In the genomic region with DNA sequence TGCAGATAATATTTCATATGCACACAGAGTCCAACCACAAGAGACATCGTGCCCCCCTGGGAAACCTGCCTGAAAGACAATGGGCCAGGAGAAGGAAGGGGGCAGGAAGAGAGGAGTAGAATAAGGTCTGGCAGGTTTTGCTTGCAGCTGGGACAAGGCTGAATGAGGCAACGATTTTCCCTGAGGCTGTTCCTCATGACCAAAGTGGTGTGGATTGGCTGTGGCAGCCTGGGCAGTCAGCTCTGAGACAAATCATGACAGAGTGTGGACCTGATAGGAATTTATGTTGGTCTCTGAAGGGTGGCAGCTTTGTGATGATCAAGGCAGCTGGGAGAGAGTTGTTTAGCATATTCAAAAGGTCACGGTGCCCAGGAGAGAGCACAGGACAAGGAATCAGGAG, we compare ENCODE assay signal across 9 cellular contexts.
"Had no signal": no experiment of that assay in that cellular context is flagged by ENCODE, and none has a peak within 500 bp of the region (broad histone marks: within the 10 kb centered on the region; RNA-seq: fewer than 3 reads in every experiment).

No MANE protein-coding gene starts in this region.

- H3K4me3 Mint-ChIP-seq: HFFc6 had no signal

- H3K4me2 ChIP-seq: KMS-11 had no signal

- DNase-seq: GM23248, HFFc6, Karpas-422, KBM-7 had no signal

- H3K27ac Mint-ChIP-seq: HFFc6, IgD-negative memory B cell had no signal

- H3K36me3 Mint-ChIP-seq: IgD-negative memory B cell had no signal

- H3K4me3 ChIP-seq: GM23248, HAP-1 had no signal

- H3K27ac ChIP-seq: GM23248, KMS-11 had no signal

- ATAC-seq: HCT116, HepG2 had no signal

- H3K36me3 ChIP-seq: HAP-1 had no signal

- H3K4me1 ChIP-seq: HAP-1 had no signal

- H2AFZ ChIP-seq: GM23248 had no signal

- H3K4me1 Mint-ChIP-seq: IgD-negative memory B cell had no signal
